ENCODE assay signal across 9 cellular contexts in genomic region chr1:16163882-16164820, GRCh38. TPM values are rescaled to one million over a fixed set of nuclear protein-coding genes. Genes with fewer than 3 reads are reported as not detected.
A peak's percentile ranks its signal among the peaks of the same experiment; 100 is the strongest.
DNase-seq lines count a peak whose midpoint lies in the region; ATAC-seq, FAIRE-seq and TF ChIP-seq lines count a peak whose summit lies in the region.
"Had no signal": no experiment of that assay in that cellular context is flagged by ENCODE, and none has a peak within 500 bp of the region (broad histone marks: within the 10 kb centered on the region; RNA-seq: fewer than 3 reads in every experiment).

No MANE protein-coding gene starts in this region.

- peak overlapping the region; percentile 45 for H3K27ac Mint-ChIP-seq in T-helper 2 cell treated with Interferon-gamma antibody and Interleukin-4, amounts not matched to agents 5 μg/mL and 100 μg/mL, for 36 hours
- H3K27ac Mint-ChIP-seq in neural crest cell (ENCODE audit: unreplicated experiment): peak overlapping the region; percentile 36
- H3K27ac Mint-ChIP-seq in immature natural killer cell: no peak overlapping the region

- no peak overlapping the region for H3K4me3 ChIP-seq in bronchial epithelial cell (ENCODE audit: low read depth, low read length)

- no peaks in the 10 kb centered on the region for H3K9me3 Mint-ChIP-seq in T-helper 2 cell treated with Interferon-gamma antibody and Interleukin-4, amounts not matched to agents 5 μg/mL and 100 μg/mL, for 36 hours
- H3K9me3 Mint-ChIP-seq in neural crest cell: no peaks in the 10 kb centered on the region
- H3K9me3 Mint-ChIP-seq in immature natural killer cell: no peaks in the 10 kb centered on the region

- H3K4me1 Mint-ChIP-seq in T-helper 2 cell treated with Interferon-gamma antibody and Interleukin-4, amounts not matched to agents 5 μg/mL and 100 μg/mL, for 36 hours (ENCODE audit: low read depth): peaks cover 40% of the 10 kb centered on the region
- H3K4me1 Mint-ChIP-seq in neural crest cell (peaks cover 59% of the 10 kb centered on the region), immature natural killer cell (peaks cover 22 to 25% of the 10 kb centered on the region in 2 donors)

- H3K27me3 Mint-ChIP-seq in T-helper 2 cell treated with Interferon-gamma antibody and Interleukin-4, amounts not matched to agents 5 μg/mL and 100 μg/mL, for 36 hours (ENCODE audit: low read depth): peaks cover 31% of the 10 kb centered on the region
- no peaks in the 10 kb centered on the region for H3K27me3 Mint-ChIP-seq in neural crest cell (ENCODE audit: low read depth)
- peaks cover 11 to 22% (median 14%) of the 10 kb centered on the region in 3 donors for H3K27me3 Mint-ChIP-seq in immature natural killer cell (ENCODE audit: low read depth in 3 of 3)

- peak; percentile 50 for FAIRE-seq in bronchial epithelial cell (lab: Jason Lieb, UNC)
- FAIRE-seq: TTC549 had no signal

- H3K27me3 ChIP-seq in bronchial epithelial cell (ENCODE audit: control insufficient read depth, insufficient read depth, low read length): no peaks in the 10 kb centered on the region

- TF ChIP-seq CTCF in bronchial epithelial cell (IDR thresholded peaks at IDR 0.05; ENCODE audit: insufficient read depth, low read length, severe bottlenecking) (no peak), neural crest cell (conservative IDR thresholded peaks at IDR 0.05) (no peak)

- DNase-seq in T-helper 2 cell treated with Interferon-gamma antibody and Interleukin-4, amounts not matched to agents 5 μg/mL and 100 μg/mL, for 36 hours (ENCODE audit: low spot score): no peak
- DNase-seq in T-helper 2 cell (no peak), NCI-H2227 (lab: John Stamatoyannopoulos, UW; ENCODE audit: unreplicated experiment) (peak; percentile 90), bronchial epithelial cell (ENCODE audit: low read depth) (peak; percentile 94), neural crest cell (ENCODE audit: low read depth, low spot score) (no peak), immature natural killer cell (no peak), cerebellar nuclear complex (lab: John Stamatoyannopoulos, UW) (no peak)

- no peaks in the 10 kb centered on the region for H3K36me3 Mint-ChIP-seq in T-helper 2 cell treated with Interferon-gamma antibody and Interleukin-4, amounts not matched to agents 5 μg/mL and 100 μg/mL, for 36 hours (ENCODE audit: low read depth)
- H3K36me3 Mint-ChIP-seq in neural crest cell (ENCODE audit: low read depth): no peaks in the 10 kb centered on the region
- no peaks in the 10 kb centered on the region for H3K36me3 Mint-ChIP-seq in immature natural killer cell

- no peaks in the 10 kb centered on the region for H3K36me3 ChIP-seq in bronchial epithelial cell (ENCODE audit: control insufficient read depth, insufficient read depth, low read length)

- peak overlapping the region; percentile 43 for H3K4me3 Mint-ChIP-seq in T-helper 2 cell treated with Interferon-gamma antibody and Interleukin-4, amounts not matched to agents 5 μg/mL and 100 μg/mL, for 36 hours
- H3K4me3 Mint-ChIP-seq in neural crest cell (peak overlapping the region; percentile 54), immature natural killer cell (peak overlapping the region in 1 of 5 donors; percentile 38)

- ATAC-seq in HG02759 (IDR thresholded peaks at IDR 0.05; ENCODE audit: unreplicated experiment): no peak

RNA-seq across cellular contexts. Expression of gene EPHA2, which starts 8.3 kb away (rescaled TPM):
- 117 and 144 TPM in 2 replicates for total RNA-seq in bronchial epithelial cell
- total RNA-seq in neural crest cell: 21.7 and 25.0 TPM in 2 replicates
- not detected for polyA plus RNA-seq in immature natural killer cell

RNA-seq across cellular contexts. Expression of gene ARHGEF19, which starts 48.3 kb away (rescaled TPM):
- total RNA-seq in bronchial epithelial cell (3.2 and 6.1 TPM in 2 replicates), neural crest cell (7.7 and 9.0 TPM in 2 replicates)
- 10 to 100 TPM in 2 of 3 donors, 1 to 10 TPM in 1; 6.1 to 14.3 (median 14.0) TPM for polyA plus RNA-seq in immature natural killer cell

Comparison
In these comparisons a context has a peak if more than half of its experiments do, and no peak if none do; other contexts are left out.
1. DNase-seq: peak in NCI-H2227 (single experiment) and bronchial epithelial cell (single experiment); none in T-helper 2 cell treated with Interferon-gamma antibody and Interleukin-4, amounts not matched to agents 5 μg/mL and 100 μg/mL, for 36 hours (single experiment), T-helper 2 cell (0 of 5), neural crest cell (single experiment), immature natural killer cell (0 of 3) and cerebellar nuclear complex (0 of 2).
2. H3K27ac Mint-ChIP-seq: peak in T-helper 2 cell treated with Interferon-gamma antibody and Interleukin-4, amounts not matched to agents 5 μg/mL and 100 μg/mL, for 36 hours (single experiment) and neural crest cell (single experiment); none in immature natural killer cell (0 of 6).